ENCODE assay signal across 16 cellular contexts in genomic region chr1:182163821-182164223, GRCh38.
DNase-seq lines count a peak whose midpoint lies in the region; ATAC-seq and TF ChIP-seq lines count a peak whose summit lies in the region.
"Had no signal": no experiment of that assay in that cellular context is flagged by ENCODE, and none has a peak within 500 bp of the region (broad histone marks: within the 10 kb centered on the region; RNA-seq: fewer than 3 reads in every experiment).

No MANE protein-coding gene starts in this region.

- intact Hi-C loops in right cardiac atrium (cut with DNase I): no loop called here

- 46% methylated on average over 5 of the region's 5 CpGs for WGBS in right cardiac atrium

- H3K4me2 ChIP-seq in osteoblast (ENCODE audit: insufficient read depth, low read length): no peak overlapping the region
- H3K4me2 ChIP-seq: GM23338, smooth muscle cell had no signal

- no peaks in the 10 kb centered on the region for H4K20me1 ChIP-seq in osteoblast (ENCODE audit: insufficient read depth, low read length)

- ATAC-seq in right cardiac atrium: peak; percentile 80 to 87
- ATAC-seq in GM18868 (IDR thresholded peaks at IDR 0.05; ENCODE audit: unreplicated experiment): no peak
- ATAC-seq: GM23338, mucosa of descending colon had no signal

- H3K36me3 ChIP-seq in osteoblast (ENCODE audit: insufficient read depth, low read length): no peaks in the 10 kb centered on the region
- H3K36me3 ChIP-seq: ascending aorta had no signal

- peaks cover 6% of the 10 kb centered on the region for H3K4me1 ChIP-seq in right cardiac atrium (ENCODE audit: control insufficient read depth, insufficient read depth, low read length)
- H3K4me1 ChIP-seq in osteoblast (ENCODE audit: insufficient read depth, low read length): no peaks in the 10 kb centered on the region

- H2AFZ ChIP-seq in osteoblast (ENCODE audit: low read length): no peak overlapping the region
- H2AFZ ChIP-seq: GM23338 had no signal

- DNase-seq in AG10803 (ENCODE audit: low read depth) (peak; percentile 83), cerebellar cortex (ENCODE audit: low spot score) (peak; percentile 31), right cardiac atrium (peak; percentile 44 to 82 (median 77)), putamen (ENCODE audit: low spot score) (peak; percentile 57), GOT3 (lab: John Stamatoyannopoulos, UW) (no peak), osteoblast (ENCODE audit: insufficient read length, low spot score, missing footprints) (no peak)
- DNase-seq in activated CD4-positive, alpha-beta T cell treated with anti-CD3 and anti-CD28 coated beads, Interleukin-2, amount 50 U/mL, for 48 hours: no peak
- DNase-seq: activated T-cell treated with anti-CD3 and anti-CD28 coated beads, Interleukin-2, amount 50 U/mL, for 48 hours; DMS 273 treated with DMSO at 0.1 percent for 48 hours; endodermal cell; mucosa of descending colon had no signal

- H3K4me3 ChIP-seq in AG10803 (ENCODE audit: low read length) (no peak overlapping the region), right cardiac atrium (ENCODE audit: low read length) (no peak overlapping the region), osteoblast (ENCODE audit: insufficient read depth, low read length) (no peak overlapping the region)
- H3K4me3 ChIP-seq: ascending aorta, GM23338, mucosa of descending colon, smooth muscle cell had no signal

- H3K27me3 ChIP-seq in right cardiac atrium (ENCODE audit: control insufficient read depth, insufficient read depth): no peaks in the 10 kb centered on the region
- H3K27me3 ChIP-seq in osteoblast (ENCODE audit: insufficient read depth, low read length): no peaks in the 10 kb centered on the region
- H3K27me3 ChIP-seq: ascending aorta had no signal

- H3K27ac ChIP-seq in right cardiac atrium (ENCODE audit: low read length) (no peak overlapping the region), osteoblast (ENCODE audit: low read depth, low read length) (no peak overlapping the region)
- H3K27ac ChIP-seq: HL-60 had no signal

- H3K9me3 ChIP-seq in right cardiac atrium (ENCODE audit: control insufficient read depth, low read length) (no peaks in the 10 kb centered on the region), osteoblast (ENCODE audit: low read depth, low read length) (no peaks in the 10 kb centered on the region)

- TF ChIP-seq CTCF in AG10803 (conservative IDR thresholded peaks at IDR 0.05; ENCODE audit: low read length) (no peak), osteoblast (IDR thresholded peaks at IDR 0.05; ENCODE audit: extremely low read depth, low read depth, low read length) (no peak)

- H3K79me2 ChIP-seq in osteoblast (ENCODE audit: insufficient read depth, low read length): no peaks in the 10 kb centered on the region

Comparison
In these comparisons a context has a peak if more than half of its experiments do, and no peak if none do; other contexts are left out.
1. DNase-seq: peak in AG10803 (single experiment), cerebellar cortex (single experiment), right cardiac atrium (3 of 3) and putamen (single experiment); none in activated CD4-positive, alpha-beta T cell treated with anti-CD3 and anti-CD28 coated beads, Interleukin-2, amount 50 U/mL, for 48 hours (0 of 2), GOT3 (single experiment) and osteoblast (single experiment).